Comparison of ENCODE assay signal across 16 cellular contexts in the genomic region with DNA sequence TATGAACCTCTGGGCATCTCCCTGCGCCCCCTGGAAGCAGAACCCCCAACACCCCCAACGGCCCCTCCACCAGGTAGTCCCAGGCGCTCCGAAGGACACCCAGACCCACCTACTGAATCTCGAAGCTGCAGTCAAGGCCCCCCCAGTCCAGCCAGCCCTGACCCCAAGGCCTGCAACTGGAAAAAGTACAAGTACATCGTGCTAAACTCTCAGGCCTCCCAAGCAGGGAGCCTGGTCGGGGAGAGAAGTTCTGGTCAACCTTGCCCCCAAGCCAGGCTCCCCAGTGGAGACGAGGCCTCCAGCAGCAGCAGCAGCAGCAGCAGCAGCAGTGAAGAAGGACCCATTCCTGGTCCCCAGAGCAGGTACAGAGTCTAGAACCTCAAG. TPM values are rescaled to one million over a fixed set of nuclear protein-coding genes. Genes with fewer than 3 reads are reported as not detected.
A peak's percentile ranks its signal among the peaks of the same experiment; 100 is the strongest.
DNase-seq lines count a peak whose midpoint lies in the region; ATAC-seq and FAIRE-seq lines count a peak whose summit lies in the region.
"Had no signal": no experiment of that assay in that cellular context is flagged by ENCODE, and none has a peak within 500 bp of the region (broad histone marks: within the 10 kb centered on the region; RNA-seq: fewer than 3 reads in every experiment).

No MANE protein-coding gene starts in this region.

- H2BK120ac ChIP-seq in neuronal stem cell (ENCODE audit: low read depth, low read length): no peak overlapping the region

- H2BK12ac ChIP-seq in neuronal stem cell (ENCODE audit: low read length): peak overlapping the region; percentile 53

- no peak for FAIRE-seq in RCC 7860 (lab: Jason Lieb, UNC)

- no peak overlapping the region for H3K27ac ChIP-seq in CD4-positive, alpha-beta memory T cell (ENCODE audit: low read depth, low read length)
- no peak overlapping the region for H3K27ac ChIP-seq in neuronal stem cell (replicated peaks; ENCODE audit: low read length)
- H3K27ac ChIP-seq: SJCRH30 had no signal

- peak overlapping the region; percentile 87 for H3K14ac ChIP-seq in neuronal stem cell (ENCODE audit: low read length)

- no peak overlapping the region for H3K4me2 ChIP-seq in neuronal stem cell (ENCODE audit: insufficient read depth, low read length, poor library complexity, severe bottlenecking)

- no peak overlapping the region for H3K9ac ChIP-seq in neuronal stem cell (ENCODE audit: low read depth, low read length, poor library complexity)

- H3K79me1 ChIP-seq in neuronal stem cell (ENCODE audit: low read depth, low read length): peaks cover 1% of the 10 kb centered on the region

- H4K91ac ChIP-seq in neuronal stem cell (ENCODE audit: low read depth, low read length, poor library complexity): no peak overlapping the region

- H3K4me3 Mint-ChIP-seq in CD4-positive, alpha-beta memory T cell: no peak overlapping the region
- H3K4me3 Mint-ChIP-seq in T-helper 17 cell: no peak overlapping the region

- POLR2A ChIA-PET in CD4-positive, alpha-beta memory T cell (lab: Charles Lee; ENCODE audit: partially characterized antibody): interaction anchor here (0.8 to 3.2 kb wide), 5 partner anchors 8 to 21 kb away, joined by 3 to 32 read pairs (median 7); partner anchors contain the start of gene SLC16A13

- DNase-seq in CD4-positive, alpha-beta memory T cell: no peak
- no peak for DNase-seq in T-helper 17 cell
- no peak for DNase-seq in neuronal stem cell (ENCODE audit: low spot score)
- no peak for DNase-seq in RCC 7860 (ENCODE audit: low spot score)
- DNase-seq in epidermal melanocyte (ENCODE audit: insufficient read length, low spot score): no peak
- DNase-seq: activated CD4-positive, alpha-beta T cell treated with anti-CD3 and anti-CD28 coated beads, Interleukin-2, amount 10 ng/mL, durations not matched to agents 24 days and 14 days; AML-193; DMS 273 treated with DMSO at 0.1 percent for 48 hours; effector CD4-positive, alpha-beta T cell; NCI-H1694; SJCRH30; stomach had no signal

- peak overlapping the region; percentile 95 for H2AK5ac ChIP-seq in neuronal stem cell (ENCODE audit: low read depth, low read length)

- H2BK5ac ChIP-seq in neuronal stem cell (ENCODE audit: low read length): peak overlapping the region; percentile 61

- H3K27me3 ChIP-seq in CD4-positive, alpha-beta memory T cell (ENCODE audit: insufficient read depth, low read length): no peaks in the 10 kb centered on the region
- peaks cover 13 to 55% (median 35%) of the 10 kb centered on the region in 3 experiments for H3K27me3 ChIP-seq in neuronal stem cell (ENCODE audit: control insufficient read depth in 3 of 3, insufficient read depth in 3 of 3, low read depth in 1 of 3, low read length in 3 of 3)
- H3K27me3 ChIP-seq: SJCRH30 had no signal

- no peak overlapping the region for H2AFZ ChIP-seq in neuronal stem cell (ENCODE audit: low read length)

- peak overlapping the region; percentile 91 for H2BK15ac ChIP-seq in neuronal stem cell (ENCODE audit: low read length)

- H3K23ac ChIP-seq in neuronal stem cell (ENCODE audit: low read depth, low read length, poor library complexity): peak overlapping the region; percentile 62

- CTCF ChIA-PET in CD4-positive, alpha-beta memory T cell (lab: Charles Lee; ENCODE audit: partially characterized antibody): interaction anchor here (1.1 to 2.1 kb wide), 3 partner anchors 11 to 110 kb away, joined by 3 to 6 read pairs (median 5); partner anchors contain the start of gene SLC16A13

- no peaks in the 10 kb centered on the region for H3K36me3 Mint-ChIP-seq in CD4-positive, alpha-beta memory T cell
- no peaks in the 10 kb centered on the region for H3K36me3 Mint-ChIP-seq in T-helper 17 cell (ENCODE audit: low read depth)
- H3K36me3 Mint-ChIP-seq: activated naive CD8-positive, alpha-beta T cell had no signal

- peaks cover 37% of the 10 kb centered on the region for H3K4me1 ChIP-seq in CD4-positive, alpha-beta memory T cell (ENCODE audit: insufficient read depth, low read length)
- H3K4me1 ChIP-seq in neuronal stem cell (ENCODE audit: control insufficient read depth in 2 of 2, insufficient read depth in 1 of 2, low read depth in 1 of 2, low read length in 2 of 2): peaks cover 6 to 10% of the 10 kb centered on the region in 2 donors
- H3K4me1 ChIP-seq: SJCRH30 had no signal

- no peak overlapping the region for H3K4me3 ChIP-seq in CD4-positive, alpha-beta memory T cell (ENCODE audit: low read length in 2 of 2)
- H3K4me3 ChIP-seq in neuronal stem cell (ENCODE audit: low read length in 2 of 2): no peak overlapping the region
- H3K4me3 ChIP-seq: SJCRH30 had no signal

- H3K4me1 Mint-ChIP-seq in CD4-positive, alpha-beta memory T cell: peaks cover 18 to 54% (median 35%) of the 10 kb centered on the region in 4 donors
- H3K4me1 Mint-ChIP-seq in T-helper 17 cell: peaks cover 33% of the 10 kb centered on the region

- intact Hi-C loops in CD4-positive, alpha-beta memory T cell (cut with micrococcal nuclease): no loop called here

- ATAC-seq in T-helper 17 cell (no peak), GM21529 (IDR thresholded peaks at IDR 0.05; ENCODE audit: unreplicated experiment) (no peak)

- no peak overlapping the region for H4K8ac ChIP-seq in neuronal stem cell (ENCODE audit: low read depth, low read length)

- no CpG with 5 or more reads among the region's 8 CpGs for WGBS in neuronal stem cell (ENCODE audit: extremely low coverage in 2 of 2, insufficient read length in 2 of 2, insufficient replicate concordance in 1 of 2), 2 donors

- H3K27ac Mint-ChIP-seq in CD4-positive, alpha-beta memory T cell: peak overlapping the region; percentile 29 to 97 (median 89)
- H3K27ac Mint-ChIP-seq in T-helper 17 cell: peak overlapping the region; percentile 100
- H3K27ac Mint-ChIP-seq: activated naive CD8-positive, alpha-beta T cell; progenitor cell of endocrine pancreas had no signal

- H3K9me3 ChIP-seq in CD4-positive, alpha-beta memory T cell (ENCODE audit: control insufficient read depth in 1 of 2, low read length in 2 of 2): no peaks in the 10 kb centered on the region
- H3K9me3 ChIP-seq in T-helper 17 cell (ENCODE audit: control insufficient read depth, low read length, poor library complexity, severe bottlenecking) (no peaks in the 10 kb centered on the region), neuronal stem cell (replicated peaks in 1 of 2; ENCODE audit: control insufficient read depth in 2 of 2, insufficient read depth in 1 of 2, low read depth in 1 of 2, low read length in 2 of 2) (peaks cover 0 to 8% of the 10 kb centered on the region in 2 donors)
- H3K9me3 ChIP-seq: SJCRH30, stomach had no signal

- peaks cover 0 to 3% of the 10 kb centered on the region in 2 donors for H3K27me3 Mint-ChIP-seq in CD4-positive, alpha-beta memory T cell
- H3K27me3 Mint-ChIP-seq in T-helper 17 cell: no peaks in the 10 kb centered on the region
- H3K27me3 Mint-ChIP-seq: activated CD4-positive, alpha-beta T cell treated with anti-CD3 and anti-CD28 coated beads, Interleukin-2, amount 10 ng/mL, durations not matched to agents 24 days and 14 days; activated naive CD8-positive, alpha-beta T cell had no signal

- H3K18ac ChIP-seq in neuronal stem cell (ENCODE audit: low read length): no peak overlapping the region

- H3K36me3 ChIP-seq in CD4-positive, alpha-beta memory T cell (ENCODE audit: insufficient read depth, low read length): no peaks in the 10 kb centered on the region
- no peaks in the 10 kb centered on the region for H3K36me3 ChIP-seq in neuronal stem cell (replicated peaks in 1 of 2; ENCODE audit: control insufficient read depth in 2 of 2, insufficient read depth in 2 of 2, low read length in 2 of 2)
- H3K36me3 ChIP-seq: SJCRH30, stomach had no signal

- peak overlapping the region; percentile 47 for H3K4ac ChIP-seq in neuronal stem cell (ENCODE audit: low read length)

- H3K9me3 Mint-ChIP-seq in CD4-positive, alpha-beta memory T cell: no peaks in the 10 kb centered on the region

RNA-seq across cellular contexts. Expression of gene BCL6B, which starts 1.5 kb away (rescaled TPM):
- total RNA-seq in CD4-positive, alpha-beta memory T cell: not detected
- not detected for polyA plus RNA-seq in CD4-positive, alpha-beta memory T cell
- total RNA-seq in T-helper 17 cell: under 1 TPM in 1 of 2 donors, not detected in 1; 0.17 TPM
- 3.1 TPM for polyA plus RNA-seq in neuronal stem cell (2013, experiment 1 of 2)
- polyA plus RNA-seq in neuronal stem cell (2013, experiment 2 of 2): 2.8 TPM
- total RNA-seq: MCF 10A, progenitor cell of endocrine pancreas had no signal

RNA-seq across cellular contexts. Expression of gene SLC16A13, which starts 11.4 kb away (rescaled TPM):
- total RNA-seq in CD4-positive, alpha-beta memory T cell: 10 to 100 TPM; 13.1 to 13.7 TPM
- polyA plus RNA-seq in CD4-positive, alpha-beta memory T cell: 1 to 10 TPM in 1 of 2 donors, under 1 TPM in 1; 0.93 to 1.8 TPM
- 1 to 10 TPM; 3.3 to 4.6 TPM for total RNA-seq in T-helper 17 cell
- 3.0 TPM for polyA plus RNA-seq in neuronal stem cell (2013, experiment 1 of 2)
- polyA plus RNA-seq in neuronal stem cell (2013, experiment 2 of 2): 3.4 TPM

RNA-seq across cellular contexts. Expression of gene RNASEK, which starts 12.0 kb away (rescaled TPM):
- total RNA-seq in CD4-positive, alpha-beta memory T cell: 100 to 1,000 TPM; 166 to 179 TPM
- polyA plus RNA-seq in CD4-positive, alpha-beta memory T cell: 100 to 1,000 TPM; 410 to 812 TPM
- 100 to 1,000 TPM; 141 to 150 TPM for total RNA-seq in T-helper 17 cell
- polyA plus RNA-seq in neuronal stem cell (2013, experiment 1 of 2): 400 TPM
- polyA plus RNA-seq in neuronal stem cell (2013, experiment 2 of 2): 390 TPM

RNA-seq across cellular contexts. Expression of gene SLC16A11, which starts 19.5 kb away (rescaled TPM):
- 1 to 10 TPM in 1 of 2 experiments, under 1 TPM in 1; 0.89 to 1.2 TPM for total RNA-seq in CD4-positive, alpha-beta memory T cell
- polyA plus RNA-seq in CD4-positive, alpha-beta memory T cell: under 1 TPM; 0.50 to 0.69 TPM
- under 1 TPM in 1 of 2 donors, not detected in 1; 0.40 TPM for total RNA-seq in T-helper 17 cell
- 0.04 TPM for polyA plus RNA-seq in neuronal stem cell (2013, experiment 1 of 2)
- polyA plus RNA-seq in neuronal stem cell (2013, experiment 2 of 2): 0.03 TPM
- total RNA-seq: MCF 10A, SJCRH30, stomach had no signal

RNA-seq across cellular contexts. Expression of gene ALOX12, which starts 28.5 kb away (rescaled TPM):
- total RNA-seq in CD4-positive, alpha-beta memory T cell: not detected
- polyA plus RNA-seq in CD4-positive, alpha-beta memory T cell: under 1 TPM in 1 of 2 donors, not detected in 1; 0.19 TPM
- total RNA-seq in T-helper 17 cell: 10 to 100 TPM in 1 of 2 donors, 1 to 10 TPM in 1; 1.2 to 32.0 TPM
- polyA plus RNA-seq in neuronal stem cell (2013, experiment 1 of 2): 0.32 TPM
- polyA plus RNA-seq in neuronal stem cell (2013, experiment 2 of 2): 0.25 TPM
- total RNA-seq: activated CD4-positive, alpha-beta T cell treated with anti-CD3 and anti-CD28 coated beads, Interleukin-2, amount 10 ng/mL, durations not matched to agents 24 days and 14 days; MCF 10A; progenitor cell of endocrine pancreas; SJCRH30 had no signal
